Comparison of ENCODE assay signal across 19 cellular contexts in genomic region chr11:95768521-95768920, GRCh38. TPM values are rescaled to one million over a fixed set of nuclear protein-coding genes. Genes with fewer than 3 reads are reported as not detected.
DNase-seq lines count a peak whose midpoint lies in the region; ATAC-seq and TF ChIP-seq lines count a peak whose summit lies in the region.
"Had no signal": no experiment of that assay in that cellular context is flagged by ENCODE, and none has a peak within 500 bp of the region (broad histone marks: within the 10 kb centered on the region; RNA-seq: fewer than 3 reads in every experiment).

No MANE protein-coding gene starts in this region.

- no peaks in the 10 kb centered on the region for H3K79me1 ChIP-seq in trophoblast cell (ENCODE audit: low read length)

- no peak overlapping the region for H3K18ac ChIP-seq in trophoblast cell (ENCODE audit: low read length)

- POLR2A ChIA-PET in T-cell (lab: Charles Lee): interaction anchor here in 1 of 2 donors (1.0 kb wide), 1 partner anchor 10 kb away, joined by 3 read pairs; no protein-coding TSS in a partner anchor

- TF ChIP-seq POLR2A in erythroblast (IDR thresholded peaks at IDR 0.05; ENCODE audit: low read length): peak; percentile 2

- H4K8ac ChIP-seq in trophoblast cell (ENCODE audit: low read depth, low read length): no peak overlapping the region

- no peaks in the 10 kb centered on the region; the same call in 1 of the 2 replicates for H4K20me1 ChIP-seq in GM23338 (replicated peaks; ENCODE audit: insufficient read depth)

- no peak for TF ChIP-seq CTCF in GM23338 (conservative IDR thresholded peaks at IDR 0.05; ENCODE audit: low read depth in 2 of 2)

- no CpG with 5 or more reads among the region's 2 CpGs for WGBS in trophoblast cell (ENCODE audit: extremely low coverage, insufficient coverage, insufficient read length)

- no peak overlapping the region for H3K23ac ChIP-seq in trophoblast cell (ENCODE audit: low read length)

- no peak overlapping the region for H2AFZ ChIP-seq in GM23338
- H2AFZ ChIP-seq in trophoblast cell (ENCODE audit: insufficient read depth, low read length, poor library complexity): no peak overlapping the region

- no peak overlapping the region for H2AK5ac ChIP-seq in trophoblast cell (ENCODE audit: low read length)

- H3K9me3 ChIP-seq in trophoblast cell (ENCODE audit: insufficient read depth, low read depth, low read length): no peaks in the 10 kb centered on the region

- H3K14ac ChIP-seq in trophoblast cell (ENCODE audit: low read length): no peak overlapping the region

- no peaks in the 10 kb centered on the region for H3K27me3 ChIP-seq in GM23338 (ENCODE audit: insufficient read depth)
- H3K27me3 ChIP-seq in trophoblast cell (ENCODE audit: insufficient read depth, low read length): no peaks in the 10 kb centered on the region

- no peaks in the 10 kb centered on the region; the same call in 1 of the 2 replicates for H3K36me3 ChIP-seq in GM23338 (ENCODE audit: insufficient read depth)
- no peaks in the 10 kb centered on the region for H3K36me3 ChIP-seq in trophoblast cell (ENCODE audit: control insufficient read depth in 1 of 2, insufficient read depth in 2 of 2, low read length in 2 of 2)

- H4K91ac ChIP-seq in trophoblast cell (ENCODE audit: low read depth, low read length): no peak overlapping the region

- no peaks in the 10 kb centered on the region for H3F3A ChIP-seq in GM23338 (replicated peaks; ENCODE audit: low read depth)

- no peak for DNase-seq in activated T-cell treated with anti-CD3 and anti-CD28 coated beads, Interleukin-2, amount 50 U/mL, for 24 hours
- DNase-seq in activated T-cell treated with anti-CD3 and anti-CD28 coated beads, Interleukin-2, amount 50 U/mL, for 4 hours: no peak
- DNase-seq in GM23338 (ENCODE audit: low spot score) (peak; percentile 35), erythroblast (lab: John Stamatoyannopoulos, UW) (no peak), trophoblast cell (peak; percentile 15 to 83), T-cell (no peak)
- DNase-seq in stimulated activated CD4-positive, alpha-beta T cell treated with anti-CD3 and anti-CD28 coated beads, Interleukin-2, amount 100 ng/mL, for 24 hours: no peak
- DNase-seq: 8988T; CD4-positive, alpha-beta memory T cell; DMS153; HCEC 1CT; MM.1S; NCI-H1092; NCI-H1436 treated with DMSO at 0.1 percent for 48 hours; NCI-H2029; NCI-H2171 treated with DMSO at 0.1 percent for 48 hours; Right ventricle myocardium superior had no signal

- no peak overlapping the region for H4K12ac ChIP-seq in trophoblast cell (ENCODE audit: low read depth, low read length)

- no peak overlapping the region for H3K4ac ChIP-seq in trophoblast cell (ENCODE audit: low read depth, low read length)

- H3K27ac ChIP-seq in GM23338 (ENCODE audit: low read depth) (no peak overlapping the region), trophoblast cell (ENCODE audit: low read depth, low read length) (no peak overlapping the region)
- H3K27ac ChIP-seq: SK-N-MC had no signal

- peaks cover 3% of the 10 kb centered on the region for H3K4me1 Mint-ChIP-seq in activated T-cell treated with anti-CD3 and anti-CD28 coated beads, Interleukin-2, amount 50 U/mL, for 24 hours (ENCODE audit: low read depth)
- H3K4me1 Mint-ChIP-seq in activated T-cell treated with anti-CD3 and anti-CD28 coated beads, Interleukin-2, amount 50 U/mL, for 4 hours (ENCODE audit: low read depth): peaks cover 3% of the 10 kb centered on the region
- H3K4me1 Mint-ChIP-seq in GM23338 (no peaks in the 10 kb centered on the region), T-cell (peaks cover 0 to 2% (median 0%) of the 10 kb centered on the region in 3 donors)

- no peak overlapping the region for H3K9ac ChIP-seq in trophoblast cell (ENCODE audit: low read length)

- H2BK12ac ChIP-seq in trophoblast cell (ENCODE audit: low read length): no peak overlapping the region

- H3K36me3 Mint-ChIP-seq in activated T-cell treated with anti-CD3 and anti-CD28 coated beads, Interleukin-2, amount 50 U/mL, for 24 hours (ENCODE audit: low read depth): peaks cover 43% of the 10 kb centered on the region
- H3K36me3 Mint-ChIP-seq in activated T-cell treated with anti-CD3 and anti-CD28 coated beads, Interleukin-2, amount 50 U/mL, for 4 hours (ENCODE audit: insufficient read depth): peaks cover 11% of the 10 kb centered on the region
- H3K36me3 Mint-ChIP-seq in GM23338 (ENCODE audit: low read depth) (peaks cover 15% of the 10 kb centered on the region; the same call in 2 of the 3 replicates), T-cell (peaks cover 11% of the 10 kb centered on the region)

- CTCF ChIA-PET in T-cell (lab: Charles Lee): interaction anchor here (1.2 to 5.8 kb wide), 3 partner anchors 614 to 616 kb away, joined by 4 to 63 read pairs (median 7); no protein-coding TSS in a partner anchor

- no peak overlapping the region for H2BK120ac ChIP-seq in trophoblast cell (ENCODE audit: insufficient read depth, low read length, poor library complexity)

- H3K4me3 ChIP-seq in GM23338: no peak overlapping the region
- no peak overlapping the region for H3K4me3 ChIP-seq in trophoblast cell (ENCODE audit: low read depth, low read length)
- H3K4me3 ChIP-seq: SK-N-MC had no signal

- no peak overlapping the region for H2BK5ac ChIP-seq in trophoblast cell (ENCODE audit: low read depth, low read length, poor library complexity)

- H3K4me1 ChIP-seq in GM23338 (ENCODE audit: insufficient read depth) (no peaks in the 10 kb centered on the region), trophoblast cell (ENCODE audit: control insufficient read depth in 1 of 2, insufficient read depth in 2 of 2, low read length in 2 of 2) (no peaks in the 10 kb centered on the region)

- peak overlapping the region; percentile 38 for H3K27ac Mint-ChIP-seq in activated T-cell treated with anti-CD3 and anti-CD28 coated beads, Interleukin-2, amount 50 U/mL, for 24 hours
- H3K27ac Mint-ChIP-seq in GM23338 (no peak overlapping the region), T-cell (peak overlapping the region in 1 of 2 donors; percentile 2)

- H3K4me2 ChIP-seq in GM23338 (no peak overlapping the region), trophoblast cell (ENCODE audit: low read length) (no peak overlapping the region)

- H3K9me3 Mint-ChIP-seq in activated T-cell treated with anti-CD3 and anti-CD28 coated beads, Interleukin-2, amount 50 U/mL, for 24 hours: no peaks in the 10 kb centered on the region
- no peaks in the 10 kb centered on the region for H3K9me3 Mint-ChIP-seq in activated T-cell treated with anti-CD3 and anti-CD28 coated beads, Interleukin-2, amount 50 U/mL, for 4 hours
- H3K9me3 Mint-ChIP-seq in GM23338: no peaks in the 10 kb centered on the region
- no peaks in the 10 kb centered on the region for H3K9me3 Mint-ChIP-seq in T-cell
- H3K9me3 Mint-ChIP-seq: CD4-positive, alpha-beta memory T cell had no signal

- H3K79me2 ChIP-seq in GM23338 (replicated peaks; ENCODE audit: insufficient read depth) (no peaks in the 10 kb centered on the region), trophoblast cell (ENCODE audit: control insufficient read depth, insufficient read depth, low read length, poor library complexity) (no peaks in the 10 kb centered on the region)

- no peak for ATAC-seq in activated T-cell treated with anti-CD3 and anti-CD28 coated beads, Interleukin-2, amount 50 U/mL, for 4 hours
- ATAC-seq in GM23338 (no peak), T-cell (replicated peaks in 1 of 4) (no peak), GM19455 (IDR thresholded peaks at IDR 0.05; ENCODE audit: unreplicated experiment) (no peak)

- H3K9me2 ChIP-seq in GM23338 (ENCODE audit: insufficient read depth): no peaks in the 10 kb centered on the region

- H3K27me3 Mint-ChIP-seq in activated T-cell treated with anti-CD3 and anti-CD28 coated beads, Interleukin-2, amount 50 U/mL, for 24 hours: no peaks in the 10 kb centered on the region
- no peaks in the 10 kb centered on the region for H3K27me3 Mint-ChIP-seq in activated T-cell treated with anti-CD3 and anti-CD28 coated beads, Interleukin-2, amount 50 U/mL, for 4 hours (ENCODE audit: low read depth)
- H3K27me3 Mint-ChIP-seq in GM23338 (ENCODE audit: insufficient read depth, low read depth, poor library complexity): peaks cover under 1% of the 10 kb centered on the region
- no peaks in the 10 kb centered on the region for H3K27me3 Mint-ChIP-seq in T-cell
- H3K27me3 Mint-ChIP-seq: CD4-positive, alpha-beta memory T cell had no signal

- no peak overlapping the region for H3K4me3 Mint-ChIP-seq in activated T-cell treated with anti-CD3 and anti-CD28 coated beads, Interleukin-2, amount 50 U/mL, for 24 hours
- no peak overlapping the region for H3K4me3 Mint-ChIP-seq in activated T-cell treated with anti-CD3 and anti-CD28 coated beads, Interleukin-2, amount 50 U/mL, for 4 hours
- no peak overlapping the region for H3K4me3 Mint-ChIP-seq in GM23338
- no peak overlapping the region for H3K4me3 Mint-ChIP-seq in T-cell
- H3K4me3 Mint-ChIP-seq: CD4-positive, alpha-beta memory T cell had no signal

TF ChIP-seq in GM23338, 12 proteins besides CTCF, POLR2A, EP300 and RAD21 (continues in another document):
- TF ChIP-seq CREB1 (CRISPR knock-in tag; IDR thresholded peaks at IDR 0.05; ENCODE audit: low read depth): no peak

RNA-seq across cellular contexts. Expression of gene FAM76B, which starts 21.1 kb away (rescaled TPM):
- total RNA-seq in activated T-cell treated with anti-CD3 and anti-CD28 coated beads, Interleukin-2, amount 50 U/mL, for 4 hours: 10 to 100 TPM; 19.8 to 25.3 (median 23.2) TPM
- 37.9 and 41.7 TPM in 2 replicates for total RNA-seq in GM23338 (2014; rRNA removed; shearing (Covaris generic))
- 15.6 and 21.1 TPM in 2 replicates for polyA plus RNA-seq in GM23338 (2016; fragmentation: Nextera tagmentation; extraction: Ambion mirVana)
- polyA plus RNA-seq in trophoblast cell (2013): 21.6 and 23.8 TPM in 2 replicates
- total RNA-seq in T-cell: 10 to 100 TPM; 41.5 to 81.0 (median 45.4) TPM

RNA-seq across cellular contexts. Expression of gene CEP57, which starts 21.8 kb away (rescaled TPM):
- total RNA-seq in activated T-cell treated with anti-CD3 and anti-CD28 coated beads, Interleukin-2, amount 50 U/mL, for 4 hours: 10 to 100 TPM; 27.7 to 40.1 (median 39.0) TPM
- total RNA-seq in GM23338 (2014; rRNA removed; shearing (Covaris generic)): 71.2 and 76.2 TPM in 2 replicates
- polyA plus RNA-seq in GM23338 (2016; fragmentation: Nextera tagmentation; extraction: Ambion mirVana): 99.4 and 124 TPM in 2 replicates
- polyA plus RNA-seq in trophoblast cell (2013): 36.3 and 38.3 TPM in 2 replicates
- total RNA-seq in T-cell: 10 to 100 TPM; 57.6 to 69.6 (median 65.0) TPM

Comparison
In these comparisons a context has a peak if more than half of its experiments do, and no peak if none do; other contexts are left out.
1. DNase-seq: peak in GM23338 (single experiment) and trophoblast cell (2 of 2); none in activated T-cell treated with anti-CD3 and anti-CD28 coated beads, Interleukin-2, amount 50 U/mL, for 24 hours (single experiment), activated T-cell treated with anti-CD3 and anti-CD28 coated beads, Interleukin-2, amount 50 U/mL, for 4 hours (single experiment), erythroblast (0 of 2), T-cell (0 of 34) and stimulated activated CD4-positive, alpha-beta T cell treated with anti-CD3 and anti-CD28 coated beads, Interleukin-2, amount 100 ng/mL, for 24 hours (0 of 2).